In the genomic region with DNA sequence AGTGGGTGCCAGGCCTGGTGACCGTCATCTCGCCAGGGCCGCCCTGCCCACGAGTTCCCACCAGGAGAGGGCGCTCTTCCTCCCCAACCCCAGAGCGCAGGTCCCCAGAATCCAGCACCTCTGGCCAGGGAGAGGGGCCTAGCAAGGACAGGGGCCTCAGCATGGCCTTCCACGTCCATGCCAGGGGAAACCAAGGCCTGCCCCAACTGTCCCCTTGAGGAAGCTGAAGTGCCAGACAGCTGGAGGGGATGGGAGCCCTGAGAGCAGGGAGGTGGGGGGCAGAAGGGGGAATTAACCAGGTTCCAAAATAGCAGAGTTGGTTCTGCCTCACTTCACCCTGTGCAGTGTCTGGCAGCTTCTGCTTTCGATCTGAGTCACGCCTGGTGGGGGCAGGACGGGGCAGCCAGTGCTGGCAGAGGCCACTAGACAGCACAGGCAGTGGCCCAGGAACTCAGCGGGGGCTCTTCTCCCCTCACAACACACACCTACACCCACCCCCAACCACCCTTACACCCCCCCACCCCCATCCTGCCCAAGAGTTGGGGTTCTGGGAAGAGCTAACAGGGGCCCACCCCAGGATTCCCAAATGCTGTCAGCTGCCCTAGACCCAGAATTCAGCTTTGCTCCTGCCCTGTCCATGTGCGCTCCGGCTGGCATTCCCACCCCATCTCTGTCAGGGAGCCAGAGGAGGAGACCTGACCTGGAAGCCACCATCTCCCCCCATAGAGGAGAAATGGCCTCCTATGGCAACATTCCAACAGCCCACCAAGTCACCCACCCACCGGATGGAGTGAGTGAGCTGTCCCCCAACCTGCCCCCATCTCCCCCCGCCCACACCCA, we compare ENCODE assay signal across 8 cellular contexts. TPM values are rescaled to one million over a fixed set of nuclear protein-coding genes. Genes with fewer than 3 reads are reported as not detected.
DNase-seq lines count a peak whose midpoint lies in the region; ATAC-seq and TF ChIP-seq lines count a peak whose summit lies in the region.

No MANE protein-coding gene starts in this region.

- peak; percentile 17 for DNase-seq in NCI-H345 (lab: John Stamatoyannopoulos, UW)
- DNase-seq in NCI-H345 treated with DMSO at 0.1 percent for 48 hours (lab: John Stamatoyannopoulos, UW; ENCODE audit: unreplicated experiment) = no peak
- no peak for DNase-seq in HFF-Myc (ENCODE audit: extremely low read depth, low read depth)
- DNase-seq in MV-4-11 (lab: John Stamatoyannopoulos, UW) = peak; percentile 94
- peak; percentile 85 for DNase-seq in activated CD4-positive, alpha-beta T cell treated with anti-CD3 and anti-CD28 coated beads, Interleukin-2, amount 10 ng/mL, durations not matched to agents 24 days and 14 days
- peak; percentile 86 for DNase-seq in memory B cell (ENCODE audit: low spot score in 2 of 2)
- DNase-seq in stimulated activated CD8-positive, alpha-beta memory T cell treated with anti-CD3 and anti-CD28 coated beads, Interleukin-7, amount 100 ng/mL, for 1 hour (ENCODE audit: low read depth in 2 of 2) = peak; percentile 14 to 30

- H3K9ac ChIP-seq in duodenal mucosa (ENCODE audit: low read depth in 1 of 2, low read length in 2 of 2) = peak overlapping the region in 1 of 2 donors; percentile 12

- H3K9me3 ChIP-seq in duodenal mucosa (ENCODE audit: control insufficient read depth in 1 of 2, low read length in 2 of 2) = no peaks in the 10 kb centered on the region

- ATAC-seq in memory B cell (ENCODE audit: low read depth) = peak; percentile 92

- H3K27ac ChIP-seq in duodenal mucosa (ENCODE audit: low read depth, low read length) = peak overlapping the region; percentile 22

- TF ChIP-seq CTCF in HFF-Myc (IDR thresholded peaks at IDR 0.05; ENCODE audit: low read depth, low read length, missing control alignments) = peak; percentile 68

- H3K4me3 ChIP-seq in HFF-Myc (replicated peaks; ENCODE audit: low read depth, low read length) (no peak overlapping the region), duodenal mucosa (ENCODE audit: low read depth in 1 of 2, low read length in 2 of 2) (no peak overlapping the region)

- peaks cover 7% of the 10 kb centered on the region for H3K36me3 Mint-ChIP-seq in activated CD4-positive, alpha-beta T cell treated with anti-CD3 and anti-CD28 coated beads, Interleukin-2, amount 10 ng/mL, durations not matched to agents 24 days and 14 days (ENCODE audit: low read depth)
- peaks cover 24% of the 10 kb centered on the region for H3K36me3 Mint-ChIP-seq in memory B cell

- peaks cover 23 to 32% of the 10 kb centered on the region in 2 donors for H3K4me1 ChIP-seq in duodenal mucosa (ENCODE audit: control insufficient read depth in 1 of 2, insufficient read depth in 2 of 2, low read length in 2 of 2)

- no peaks in the 10 kb centered on the region for H3K27me3 ChIP-seq in duodenal mucosa (ENCODE audit: control insufficient read depth in 1 of 2, insufficient read depth in 2 of 2, low read length in 2 of 2)

- H3K4me1 Mint-ChIP-seq in activated CD4-positive, alpha-beta T cell treated with anti-CD3 and anti-CD28 coated beads, Interleukin-2, amount 10 ng/mL, durations not matched to agents 24 days and 14 days = peaks cover 29% of the 10 kb centered on the region
- H3K4me1 Mint-ChIP-seq in memory B cell = peaks cover 75% of the 10 kb centered on the region

- H3K27ac Mint-ChIP-seq in activated CD4-positive, alpha-beta T cell treated with anti-CD3 and anti-CD28 coated beads, Interleukin-2, amount 10 ng/mL, durations not matched to agents 24 days and 14 days = peak overlapping the region; percentile 83
- H3K27ac Mint-ChIP-seq in memory B cell = peak overlapping the region; percentile 96

- H3K9me3 Mint-ChIP-seq in activated CD4-positive, alpha-beta T cell treated with anti-CD3 and anti-CD28 coated beads, Interleukin-2, amount 10 ng/mL, durations not matched to agents 24 days and 14 days = no peaks in the 10 kb centered on the region
- H3K9me3 Mint-ChIP-seq in memory B cell = no peaks in the 10 kb centered on the region

- intact Hi-C loops in activated CD4-positive, alpha-beta T cell treated with anti-CD3 and anti-CD28 coated beads, Interleukin-2, amount 10 ng/mL, durations not matched to agents 24 days and 14 days (cut with micrococcal nuclease) = loop anchor here (2.0 kb wide), 1 partner anchor 29 kb away; a partner anchor contains a TSS

- H3K27me3 Mint-ChIP-seq in activated CD4-positive, alpha-beta T cell treated with anti-CD3 and anti-CD28 coated beads, Interleukin-2, amount 10 ng/mL, durations not matched to agents 24 days and 14 days = no peaks in the 10 kb centered on the region
- H3K27me3 Mint-ChIP-seq in memory B cell = no peaks in the 10 kb centered on the region

- H3K36me3 ChIP-seq in duodenal mucosa (ENCODE audit: control insufficient read depth in 1 of 2, insufficient read depth in 2 of 2, low read length in 2 of 2) = no peaks in the 10 kb centered on the region

- H3K4me3 Mint-ChIP-seq in activated CD4-positive, alpha-beta T cell treated with anti-CD3 and anti-CD28 coated beads, Interleukin-2, amount 10 ng/mL, durations not matched to agents 24 days and 14 days = peak overlapping the region; percentile 22
- H3K4me3 Mint-ChIP-seq in memory B cell = peak overlapping the region; percentile 94

RNA-seq across cellular contexts. Expression of a gene that starts 29.2 kb away (rescaled TPM):
- total RNA-seq in activated CD4-positive, alpha-beta T cell treated with anti-CD3 and anti-CD28 coated beads, Interleukin-2, amount 10 ng/mL, durations not matched to agents 24 days and 14 days = 14.1 and 14.9 TPM in 2 replicates

RNA-seq across cellular contexts. Expression of a gene that starts 41.0 kb away (rescaled TPM):
- total RNA-seq in activated CD4-positive, alpha-beta T cell treated with anti-CD3 and anti-CD28 coated beads, Interleukin-2, amount 10 ng/mL, durations not matched to agents 24 days and 14 days = not detected in 2 replicates

Comparison
In these comparisons a context has a peak if more than half of its experiments do, and no peak if none do; other contexts are left out.
1. DNase-seq: peak in NCI-H345 (single experiment), MV-4-11 (single experiment), activated CD4-positive, alpha-beta T cell treated with anti-CD3 and anti-CD28 coated beads, Interleukin-2, amount 10 ng/mL, durations not matched to agents 24 days and 14 days (single experiment), memory B cell (2 of 2) and stimulated activated CD8-positive, alpha-beta memory T cell treated with anti-CD3 and anti-CD28 coated beads, Interleukin-7, amount 100 ng/mL, for 1 hour (2 of 2); none in NCI-H345 treated with DMSO at 0.1 percent for 48 hours (single experiment) and HFF-Myc (single experiment).